8 cellular contexts compared by ENCODE assay signal in the genomic region with DNA sequence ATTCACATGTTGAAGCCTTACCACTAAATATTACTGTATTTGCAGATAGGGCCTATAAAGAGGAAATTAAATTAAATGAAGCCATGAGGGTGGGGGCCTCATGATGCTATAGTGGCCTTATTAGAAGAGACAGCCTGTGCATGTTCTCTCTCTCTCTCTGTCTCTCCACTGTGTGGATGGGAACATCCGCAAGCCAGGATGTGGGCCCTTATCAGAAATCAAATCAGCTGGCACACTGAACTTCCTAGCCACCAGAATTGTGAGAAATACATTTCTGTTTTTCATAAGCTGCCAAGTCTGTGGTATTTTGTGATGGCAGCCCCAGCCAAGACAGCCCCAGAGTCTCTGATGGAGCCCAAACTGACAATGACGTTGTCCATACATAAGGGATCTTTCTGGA.
"Had no signal": no experiment of that assay in that cellular context is flagged by ENCODE, and none has a peak within 500 bp of the region (broad histone marks: within the 10 kb centered on the region; RNA-seq: fewer than 3 reads in every experiment).

No MANE protein-coding gene starts in this region.

- DNase-seq: IMR-90, KBM-7, KG1 had no signal

- H3K4me3 Mint-ChIP-seq: IgD-negative memory B cell had no signal

- H3K4me3 ChIP-seq: K562 had no signal

- H3K36me3 Mint-ChIP-seq: IgD-negative memory B cell had no signal

- H3K27ac ChIP-seq: HL-60, KMS-11 had no signal

- H3K27ac Mint-ChIP-seq: IgD-negative memory B cell had no signal

- H3K4me2 ChIP-seq: KMS-11 had no signal

- H3K9ac ChIP-seq: KMS-11 had no signal

- ATAC-seq: HepG2, K562 had no signal

- H3K4me1 Mint-ChIP-seq: IgD-negative memory B cell had no signal
